In genomic region chr3:169861871-169862270, GRCh38 we compare ENCODE assay signal across 25 cellular contexts. TPM values are rescaled to one million over a fixed set of nuclear protein-coding genes. Genes with fewer than 3 reads are reported as not detected.
DNase-seq lines count a peak whose midpoint lies in the region; ATAC-seq, FAIRE-seq and TF ChIP-seq lines count a peak whose summit lies in the region.
"Had no signal": no experiment of that assay in that cellular context is flagged by ENCODE, and none has a peak within 500 bp of the region (broad histone marks: within the 10 kb centered on the region; RNA-seq: fewer than 3 reads in every experiment).

No MANE protein-coding gene starts in this region.

- no peaks in the 10 kb centered on the region for H3K9me3 Mint-ChIP-seq in osteocyte (ENCODE audit: unreplicated experiment)
- H3K9me3 Mint-ChIP-seq: CD4-positive, alpha-beta T cell had no signal

- H3K4me1 ChIP-seq in IMR-90 (ENCODE audit: control insufficient read depth, insufficient read depth, low read length) (no peaks in the 10 kb centered on the region), K562 (replicated peaks in 1 of 2; ENCODE audit: control insufficient read depth in 2 of 2, insufficient read depth in 2 of 2, low read length in 2 of 2) (no peaks in the 10 kb centered on the region; a peak in 1 of 5 replicates), iPS DF 6.9 (ENCODE audit: control insufficient read depth, insufficient read depth, low read length) (no peaks in the 10 kb centered on the region; the same call in 1 of the 2 replicates), trophoblast cell (ENCODE audit: control insufficient read depth in 1 of 2, insufficient read depth in 2 of 2, low read length in 2 of 2) (no peaks in the 10 kb centered on the region), gastroesophageal sphincter (peaks cover 0 to 4% (median 0%) of the 10 kb centered on the region in 3 donors), A673 (ENCODE audit: insufficient read depth, low read length, poor library complexity, severe bottlenecking) (no peaks in the 10 kb centered on the region)

- CTCF ChIA-PET in IMR-90 (lab: Yijun Ruan, JAX): no interaction called here
- CTCF ChIA-PET in K562 (lab: Yijun Ruan, JAX; ENCODE audit: low intra/inter-chr PET ratio): no interaction called here
- CTCF ChIA-PET in A673 (lab: Charles Lee): no interaction called here

- dilution Hi-C loops in IMR-90 (cut with HindIII; ENCODE audit: low sequenced_read_pairs, unreplicated experiment): no loop called here

- H2BK120ac ChIP-seq in IMR-90 (ENCODE audit: low read depth, low read length) (no peak overlapping the region), trophoblast cell (ENCODE audit: insufficient read depth, low read length, poor library complexity) (no peak overlapping the region)

- H3K4ac ChIP-seq in IMR-90 (ENCODE audit: low read depth, low read length) (no peak overlapping the region), trophoblast cell (ENCODE audit: low read depth, low read length) (no peak overlapping the region)

- H3K36me3 Mint-ChIP-seq in osteocyte (ENCODE audit: unreplicated experiment): no peaks in the 10 kb centered on the region

- no peaks in the 10 kb centered on the region for H3K79me2 ChIP-seq in K562 (ENCODE audit: control insufficient read depth, insufficient read depth, low read length)
- H3K79me2 ChIP-seq in trophoblast cell (ENCODE audit: control insufficient read depth, insufficient read depth, low read length, poor library complexity): no peaks in the 10 kb centered on the region

- H3K4me1 Mint-ChIP-seq in osteocyte (ENCODE audit: unreplicated experiment): peaks cover 2% of the 10 kb centered on the region

- no peak overlapping the region for H2BK12ac ChIP-seq in trophoblast cell (ENCODE audit: low read length)

- H3K9me3 ChIP-seq in IMR-90 (ENCODE audit: control insufficient read depth, insufficient read depth, low read length): no peaks in the 10 kb centered on the region
- H3K9me3 ChIP-seq in K562 (replicated peaks; ENCODE audit: control insufficient read depth, insufficient read depth, low read depth, low read length): no peaks in the 10 kb centered on the region
- no peaks in the 10 kb centered on the region for H3K9me3 ChIP-seq in iPS DF 6.9 (ENCODE audit: control insufficient read depth, insufficient read depth, low read length)
- H3K9me3 ChIP-seq in trophoblast cell (ENCODE audit: insufficient read depth, low read depth, low read length): no peaks in the 10 kb centered on the region
- H3K9me3 ChIP-seq in gastroesophageal sphincter: no peaks in the 10 kb centered on the region
- no peaks in the 10 kb centered on the region for H3K9me3 ChIP-seq in A673 (ENCODE audit: low read depth, low read length, poor library complexity, severe bottlenecking)
- H3K9me3 ChIP-seq: BLaER1, Peyer's patch, SJCRH30 had no signal

- H3K27ac Mint-ChIP-seq in osteocyte (ENCODE audit: unreplicated experiment): no peak overlapping the region
- H3K27ac Mint-ChIP-seq: CD4-positive, alpha-beta T cell had no signal

- no peak for DNase-seq in IMR-90
- no peak for DNase-seq in K562 (ENCODE audit: extremely low read depth in 1 of 4, low spot score in 3 of 4)
- peak; percentile 16 for DNase-seq in iPS DF 6.9 (ENCODE audit: low read depth, low spot score)
- peak; percentile 91 to 95 for DNase-seq in trophoblast cell
- DNase-seq in A673 (ENCODE audit: low spot score): no peak
- DNase-seq in osteocyte (ENCODE audit: extremely low spot score, unreplicated experiment): no peak
- DNase-seq: ACHN; CD4-positive, alpha-beta T cell; COR-L47; DMS79 treated with DMSO at 0.1 percent for 48 hours; GOT3; KBM-7; MM.1S; NCI-H1048; NCI-H1417 treated with DMSO at 0.1 percent for 48 hours; NCI-H187; NCI-H2107; NCI-H510A; NCI-H748 treated with DMSO at 0.1 percent for 48 hours; Peyer's patch; SJCRH30 had no signal

- no peak for ATAC-seq in IMR-90 (ENCODE audit: low read depth)
- ATAC-seq in K562: no peak
- no peak for ATAC-seq in GM18517 (IDR thresholded peaks at IDR 0.05; ENCODE audit: unreplicated experiment)
- no peak for ATAC-seq in gastroesophageal sphincter
- ATAC-seq: GM12878 had no signal

- H4K12ac ChIP-seq in trophoblast cell (ENCODE audit: low read depth, low read length): no peak overlapping the region

- H3K4me3 Mint-ChIP-seq in osteocyte (ENCODE audit: unreplicated experiment): no peak overlapping the region
- H3K4me3 Mint-ChIP-seq: CD4-positive, alpha-beta T cell had no signal

- no peak overlapping the region for H3K56ac ChIP-seq in IMR-90 (ENCODE audit: extremely low read depth, insufficient read depth, low read length)

- no peak overlapping the region for H4K5ac ChIP-seq in IMR-90 (ENCODE audit: low read depth, low read length)

- H4K20me1 ChIP-seq in IMR-90 (ENCODE audit: insufficient read depth, low read length) (no peaks in the 10 kb centered on the region), K562 (replicated peaks; ENCODE audit: control insufficient read depth, insufficient read depth, low read length) (no peaks in the 10 kb centered on the region)
- H4K20me1 ChIP-seq: BLaER1 had no signal

- H4K91ac ChIP-seq in IMR-90 (ENCODE audit: insufficient read depth, low read depth, low read length): no peak overlapping the region
- no peak overlapping the region for H4K91ac ChIP-seq in trophoblast cell (ENCODE audit: low read depth, low read length)

- H3K14ac ChIP-seq in IMR-90 (replicated peaks; ENCODE audit: low read depth, low read length) (no peak overlapping the region), trophoblast cell (ENCODE audit: low read length) (no peak overlapping the region)

- no peak overlapping the region for H3K9ac ChIP-seq in IMR-90 (ENCODE audit: low read depth, low read length)
- no peak overlapping the region for H3K9ac ChIP-seq in K562 (ENCODE audit: insufficient read depth in 1 of 2, low read depth in 2 of 2, low read length in 2 of 2)
- no peak overlapping the region for H3K9ac ChIP-seq in trophoblast cell (ENCODE audit: low read length)
- H3K9ac ChIP-seq: BLaER1 had no signal

- BruUV-seq in IMR-90 (replicated peaks; lab: Mats Ljungman, UMichigan) (no TSS peak), K562 (replicated peaks; lab: Mats Ljungman, UMichigan) (no TSS peak), A673 (replicated peaks; lab: Mats Ljungman, UMichigan) (no TSS peak)

- no peak overlapping the region for H2BK20ac ChIP-seq in IMR-90 (ENCODE audit: low read depth, low read length)

- no CpG with 5 or more reads among the region's 5 CpGs for WGBS in IMR-90 (ENCODE audit: extremely low coverage in 2 of 2, insufficient read length in 1 of 2), 2 experiments
- WGBS in K562 (ENCODE audit: insufficient coverage, low coverage, missing lambda C conversion rate): 36% methylated on average over 5 of the region's 5 CpGs
- no CpG with 5 or more reads among the region's 5 CpGs for whole genome bisulfite sequencing in iPS DF 6.9 (ENCODE audit: insufficient coverage, insufficient read length)
- WGBS in trophoblast cell (ENCODE audit: extremely low coverage, insufficient coverage, insufficient read length): no CpG with 5 or more reads among the region's 5 CpGs
- WGBS in gastroesophageal sphincter (ENCODE audit: low coverage in 1 of 2), 2 donors: 73 to 91% methylated on average over 2 to 3 of the region's 5 CpGs

- H3K4me2 ChIP-seq in IMR-90 (ENCODE audit: low read depth, low read length) (no peak overlapping the region), K562 (ENCODE audit: insufficient read depth, low read length) (no peak overlapping the region; the same call in 1 of the 2 replicates), trophoblast cell (ENCODE audit: low read length) (no peak overlapping the region)
- H3K4me2 ChIP-seq: BLaER1 had no signal

- intact Hi-C loops in IMR-90 (cut with micrococcal nuclease): loop anchor here (5.0 to 10.0 kb wide), 3 partner anchors 105 to 415 kb away; partner anchors contain the start of gene SEC62
- intact Hi-C loops in K562 (cut with micrococcal nuclease): loop anchor here (1.0 to 10.0 kb wide), 5 partner anchors 70 to 550 kb away; no protein-coding TSS in a partner anchor
- intact Hi-C loops in A673 (cut with micrococcal nuclease; ENCODE audit: unreplicated experiment): loop anchor here (5.0 to 10.0 kb wide), 2 partner anchors 183 to 550 kb away; no protein-coding TSS in a partner anchor

- no peaks in the 10 kb centered on the region for H3K79me1 ChIP-seq in IMR-90 (ENCODE audit: low read depth in 1 of 2, low read length in 2 of 2)
- no peaks in the 10 kb centered on the region for H3K79me1 ChIP-seq in trophoblast cell (ENCODE audit: low read length)

- H3K27ac ChIP-seq in IMR-90 (ENCODE audit: insufficient read depth, low read length) (no peak overlapping the region), K562 (ENCODE audit: extremely low read depth, low read depth, low read length) (no peak overlapping the region), iPS DF 6.9 (ENCODE audit: low read length) (no peak overlapping the region), trophoblast cell (ENCODE audit: low read depth, low read length) (no peak overlapping the region), gastroesophageal sphincter (no peak overlapping the region), A673 (ENCODE audit: low read depth, low read length, poor library complexity, severe bottlenecking) (no peak overlapping the region)
- H3K27ac ChIP-seq: BLaER1, Peyer's patch, SJCRH30 had no signal

- H2AK5ac ChIP-seq in IMR-90 (ENCODE audit: low read depth, low read length) (no peak overlapping the region), trophoblast cell (ENCODE audit: low read length) (no peak overlapping the region)

- no peak for TF ChIP-seq RAD21 in IMR-90 (IDR thresholded peaks at IDR 0.05; ENCODE audit: low read length)
- no peak for TF ChIP-seq RAD21 in K562 (CRISPR knock-in tag; conservative IDR thresholded peaks at IDR 0.05 in 1 of 2, IDR thresholded peaks at IDR 0.05 in 1 of 2)

- peaks cover 16% of the 10 kb centered on the region for H3K27me3 Mint-ChIP-seq in osteocyte (ENCODE audit: unreplicated experiment)

- H2AFZ ChIP-seq in IMR-90 (replicated peaks; ENCODE audit: low read length, poor library complexity) (peak overlapping the region; percentile 23), K562 (ENCODE audit: low read depth, low read length) (0 out of 2 replicates have a peak overlapping the region, but pooled peaks have one; percentile 10), trophoblast cell (ENCODE audit: insufficient read depth, low read length, poor library complexity) (no peak overlapping the region)

- no peak overlapping the region for H3K23ac ChIP-seq in IMR-90 (ENCODE audit: low read depth, low read length)
- no peak overlapping the region for H3K23ac ChIP-seq in trophoblast cell (ENCODE audit: low read length)

- no peaks in the 10 kb centered on the region for H3K9me1 ChIP-seq in IMR-90 (ENCODE audit: insufficient read depth, low read length)
- H3K9me1 ChIP-seq in K562 (ENCODE audit: control insufficient read depth, insufficient read depth, low read length): no peaks in the 10 kb centered on the region

- POLR2A ChIA-PET in IMR-90 (lab: Charles Lee; ENCODE audit: unreplicated experiment) (no interaction called here), K562 (lab: Yijun Ruan, JAX) (interaction anchor here (0.6 to 1.6 kb wide), 6 partner anchors 12 to 125 kb away, joined by 3 to 4 read pairs (median 3); no protein-coding TSS in a partner anchor), A673 (lab: Charles Lee; ENCODE audit: low non-redundant PET) (no interaction called here)

- H4K8ac ChIP-seq in IMR-90 (ENCODE audit: low read depth in 2 of 2, low read length in 2 of 2): no peak overlapping the region
- no peak overlapping the region for H4K8ac ChIP-seq in trophoblast cell (ENCODE audit: low read depth, low read length)

- no peak for TF ChIP-seq POLR2A in IMR-90 (IDR thresholded peaks at IDR 0.05; ENCODE audit: low read depth, low read length)
- TF ChIP-seq POLR2A in K562 (conservative IDR thresholded peaks at IDR 0.05): no peak
- no peak for TF ChIP-seq POLR2A in gastroesophageal sphincter (IDR thresholded peaks at IDR 0.05)

- no peak overlapping the region for H3K18ac ChIP-seq in IMR-90 (ENCODE audit: low read depth, low read length)
- H3K18ac ChIP-seq in trophoblast cell (ENCODE audit: low read length): no peak overlapping the region

- in situ Hi-C loops in IMR-90 (cut with MboI; ENCODE audit: low sequenced_read_pairs) (loop anchor here (10.0 kb wide), 1 partner anchor 193 kb away; no protein-coding TSS in a partner anchor), K562 (cut with MboI) (no loop called here)

- no peaks in the 10 kb centered on the region for H3K36me3 ChIP-seq in IMR-90 (ENCODE audit: control insufficient read depth, insufficient read depth, low read length)
- no peaks in the 10 kb centered on the region for H3K36me3 ChIP-seq in K562 (ENCODE audit: control insufficient read depth, insufficient read depth, low read length)
- H3K36me3 ChIP-seq in iPS DF 6.9 (ENCODE audit: control insufficient read depth, insufficient read depth, low read length): no peaks in the 10 kb centered on the region
- no peaks in the 10 kb centered on the region for H3K36me3 ChIP-seq in trophoblast cell (ENCODE audit: control insufficient read depth in 1 of 2, insufficient read depth in 2 of 2, low read length in 2 of 2)
- H3K36me3 ChIP-seq in gastroesophageal sphincter: no peaks in the 10 kb centered on the region
- H3K36me3 ChIP-seq in A673 (ENCODE audit: insufficient read depth, low read length, poor library complexity, severe bottlenecking): no peaks in the 10 kb centered on the region
- H3K36me3 ChIP-seq: BLaER1, SJCRH30 had no signal

- no peak for TF ChIP-seq CTCF in IMR-90 (conservative IDR thresholded peaks at IDR 0.05; ENCODE audit: low read depth, low read length)
- no peak for TF ChIP-seq CTCF in K562 (IDR thresholded peaks at IDR 0.05 in 2 of 3, conservative IDR thresholded peaks at IDR 0.05 in 1 of 3; ENCODE audit: insufficient read depth in 2 of 3, low read depth in 1 of 3, low read length in 3 of 3)
- TF ChIP-seq CTCF in gastroesophageal sphincter (IDR thresholded peaks at IDR 0.05): no peak
- TF ChIP-seq CTCF in A673 (conservative IDR thresholded peaks at IDR 0.05; ENCODE audit: low read depth, low read length): no peak
- TF ChIP-seq CTCF in osteocyte (IDR thresholded peaks at IDR 0.05): no peak

- H3K4me3 ChIP-seq in IMR-90 (ENCODE audit: insufficient read depth, low read depth, low read length) (no peak overlapping the region), K562 (no peak overlapping the region), iPS DF 6.9 (ENCODE audit: low read length) (no peak overlapping the region), trophoblast cell (ENCODE audit: low read depth, low read length) (no peak overlapping the region), gastroesophageal sphincter (no peak overlapping the region), A673 (ENCODE audit: low read depth, low read length, poor library complexity, severe bottlenecking) (no peak overlapping the region)
- H3K4me3 ChIP-seq: BLaER1, GM12878, Peyer's patch, SJCRH30 had no signal

- H3K27me3 ChIP-seq in IMR-90 (ENCODE audit: control insufficient read depth, insufficient read depth, low read length): peaks cover 7% of the 10 kb centered on the region
- peaks cover 0 to 2% of the 10 kb centered on the region in 2 experiments; a peak in 1 of 5 replicates for H3K27me3 ChIP-seq in K562 (ENCODE audit: control insufficient read depth in 2 of 2, insufficient read depth in 2 of 2, low read length in 2 of 2)
- no peaks in the 10 kb centered on the region for H3K27me3 ChIP-seq in iPS DF 6.9 (ENCODE audit: control insufficient read depth, insufficient read depth, low read length)
- no peaks in the 10 kb centered on the region for H3K27me3 ChIP-seq in trophoblast cell (ENCODE audit: insufficient read depth, low read length)
- H3K27me3 ChIP-seq in gastroesophageal sphincter: peaks cover 11% of the 10 kb centered on the region
- H3K27me3 ChIP-seq in A673 (replicated peaks; ENCODE audit: insufficient read depth, low read depth, low read length, poor library complexity): no peaks in the 10 kb centered on the region
- H3K27me3 ChIP-seq: BLaER1, Peyer's patch, SJCRH30 had no signal

- TF ChIP-seq EP300 in K562 (IDR thresholded peaks at IDR 0.05; ENCODE audit: low read length) (no peak), gastroesophageal sphincter (IDR thresholded peaks at IDR 0.05) (no peak)

- H2BK15ac ChIP-seq in IMR-90 (ENCODE audit: low read depth, low read length): no peak overlapping the region

- no peak overlapping the region for H2AK9ac ChIP-seq in IMR-90 (replicated peaks; ENCODE audit: low read depth, low read length, poor library complexity)

- no peak for FAIRE-seq in K562 (lab: Jason Lieb, UNC)
- FAIRE-seq: GM12878 had no signal

- H2BK5ac ChIP-seq in IMR-90 (ENCODE audit: low read depth, low read length, poor library complexity, severe bottlenecking) (no peak overlapping the region), trophoblast cell (ENCODE audit: low read depth, low read length, poor library complexity) (no peak overlapping the region)

RNA-seq across cellular contexts. Expression of gene LRRC31, which starts 7.9 kb away (rescaled TPM):
- total RNA-seq in IMR-90 (2012; rRNA removed): not detected in 2 replicates
- polyA plus RNA-seq in IMR-90 (2012; rRNA removed): not detected in 2 replicates
- polyA plus RNA-seq in IMR-90 (2012; cell fraction: cytosol; rRNA removed): not detected in 2 replicates
- not detected in 2 replicates for polyA plus RNA-seq in IMR-90 (2012; cell fraction: nucleus; rRNA removed; ENCODE audit: low replicate concordance)
- not detected in 2 replicates for total RNA-seq in K562 (2011; cell fraction: chromatin; rRNA removed; ENCODE audit: low replicate concordance)
- total RNA-seq in K562 (2011; cell fraction: nucleolus; rRNA removed): not detected in 2 replicates
- total RNA-seq in K562 (2011; cell fraction: nucleoplasm; rRNA removed): not detected in 2 replicates
- not detected in 2 replicates for total RNA-seq in K562 (2014; rRNA removed)
- total RNA-seq in K562 (2014; rRNA removed; fragmentation: Illumina TruSeq; extraction: Trizol): not detected in 2 replicates
- total RNA-seq in K562 (2015; rRNA removed; fragmentation: Illumina TruSeq; extraction: Trizol): not detected in 2 replicates
- total RNA-seq in K562 (2021): not detected in 2 replicates
- polyA plus RNA-seq in K562 (2011; rRNA removed): not detected in 2 replicates
- polyA plus RNA-seq in K562 (2011; cell fraction: cytosol; rRNA removed): not detected in 2 replicates
- polyA plus RNA-seq in K562 (2011; cell fraction: nucleus; rRNA removed): not detected in 2 replicates
- polyA plus RNA-seq in K562 (2012): not detected in 2 replicates
- polyA plus RNA-seq in K562 (2014; fragmentation: Illumina TruSeq; extraction: Trizol): not detected in 2 replicates
- polyA plus RNA-seq in K562 (2014; fragmentation: Nextera tagmentation; extraction: Ambion mirVana): not detected
- not detected in 2 replicates for polyA plus RNA-seq in K562 (2014; rRNA removed)
- not detected in 2 replicates for polyA minus RNA-seq in K562 (2011; rRNA and poly(A)+ RNA removed)
- not detected in 2 replicates for polyA minus RNA-seq in K562 (2011; cell fraction: cytosol; rRNA and poly(A)+ RNA removed)
- not detected in 2 replicates for polyA minus RNA-seq in K562 (2011; cell fraction: nucleus; rRNA and poly(A)+ RNA removed)
- not detected in 2 replicates for polyA plus RNA-seq in trophoblast cell (2013)
- total RNA-seq in gastroesophageal sphincter: under 1 TPM in 1 of 4 donors, not detected in 3; 0.35 TPM
- total RNA-seq in A673 (2021): not detected in 2 replicates
- not detected in 2 replicates for total RNA-seq in osteocyte
- total RNA-seq: CD4-positive, alpha-beta T cell; GM12878; SJCRH30 had no signal

RNA-seq across cellular contexts. Expression of gene LRRC34, which starts 49.2 kb away (rescaled TPM):
- 0.90 and 1.1 TPM in 2 replicates for total RNA-seq in IMR-90 (2012; rRNA removed)
- polyA plus RNA-seq in IMR-90 (2012; rRNA removed): 0.60 and 0.91 TPM in 2 replicates
- polyA plus RNA-seq in IMR-90 (2012; cell fraction: cytosol; rRNA removed): 0.10 and 0.15 TPM in 2 replicates
- polyA plus RNA-seq in IMR-90 (2012; cell fraction: nucleus; rRNA removed; ENCODE audit: low replicate concordance): 0.23 and 0.68 TPM in 2 replicates
- total RNA-seq in K562 (2011; cell fraction: chromatin; rRNA removed; ENCODE audit: low replicate concordance): not detected in 2 replicates
- total RNA-seq in K562 (2011; cell fraction: nucleolus; rRNA removed): not detected in 2 replicates
- total RNA-seq in K562 (2011; cell fraction: nucleoplasm; rRNA removed): not detected in 2 replicates
- total RNA-seq in K562 (2014; rRNA removed): not detected in 2 replicates
- total RNA-seq in K562 (2014; rRNA removed; fragmentation: Illumina TruSeq; extraction: Trizol): not detected in 2 replicates
- total RNA-seq in K562 (2015; rRNA removed; fragmentation: Illumina TruSeq; extraction: Trizol): not detected in 2 replicates
- not detected in 2 replicates for total RNA-seq in K562 (2021)
- polyA plus RNA-seq in K562 (2011; rRNA removed): not detected in 2 replicates
- not detected in 2 replicates for polyA plus RNA-seq in K562 (2011; cell fraction: cytosol; rRNA removed)
- not detected in 2 replicates for polyA plus RNA-seq in K562 (2011; cell fraction: nucleus; rRNA removed)
- polyA plus RNA-seq in K562 (2012): 0.07 and 0.22 TPM in 2 replicates
- polyA plus RNA-seq in K562 (2014; fragmentation: Illumina TruSeq; extraction: Trizol): not detected in 2 replicates
- polyA plus RNA-seq in K562 (2014; fragmentation: Nextera tagmentation; extraction: Ambion mirVana): under 1 TPM; 0.17 to 0.30 TPM
- polyA plus RNA-seq in K562 (2014; rRNA removed): not detected in 2 replicates
- polyA minus RNA-seq in K562 (2011; rRNA and poly(A)+ RNA removed): not detected in 2 replicates
- polyA minus RNA-seq in K562 (2011; cell fraction: cytosol; rRNA and poly(A)+ RNA removed): not detected in 2 replicates
- not detected in 2 replicates for polyA minus RNA-seq in K562 (2011; cell fraction: nucleus; rRNA and poly(A)+ RNA removed)
- 0.37 and 0.49 TPM in 2 replicates for polyA plus RNA-seq in trophoblast cell (2013)
- total RNA-seq in gastroesophageal sphincter: 1 to 10 TPM; 3.1 to 7.9 (median 5.9) TPM
- total RNA-seq in A673 (2021): 9.4 and 9.7 TPM in 2 replicates
- total RNA-seq in osteocyte: 1.5 and 2.0 TPM in 2 replicates

RNA-seq across cellular contexts. Expression of gene LRRIQ4, which starts 49.2 kb away (rescaled TPM):
- total RNA-seq in IMR-90 (2012; rRNA removed) (not detected in 2 replicates), K562 (2014; rRNA removed) (not detected in 2 replicates), K562 (2014; rRNA removed; fragmentation: Illumina TruSeq; extraction: Trizol) (not detected in 2 replicates), K562 (2015; rRNA removed; fragmentation: Illumina TruSeq; extraction: Trizol) (not detected in 2 replicates), K562 (2021) (not detected in 2 replicates), gastroesophageal sphincter (not detected), A673 (2021) (0.15 and 0.17 TPM in 2 replicates), osteocyte (not detected in 2 replicates)
- polyA plus RNA-seq in IMR-90 (2012; rRNA removed) (not detected in 2 replicates), K562 (2011; rRNA removed) (not detected in 2 replicates), K562 (2014; fragmentation: Illumina TruSeq; extraction: Trizol) (not detected in 2 replicates), K562 (2014; fragmentation: Nextera tagmentation; extraction: Ambion mirVana) (not detected), K562 (2014; rRNA removed) (not detected in 2 replicates)
- 0.02 TPM in 1 of 2 replicates, not detected in the other for polyA plus RNA-seq in IMR-90 (2012; cell fraction: cytosol; rRNA removed)
- not detected in 2 replicates for polyA plus RNA-seq in IMR-90 (2012; cell fraction: nucleus; rRNA removed; ENCODE audit: low replicate concordance)
- total RNA-seq in K562 (2011; cell fraction: chromatin; rRNA removed; ENCODE audit: low replicate concordance): not detected in 2 replicates
- total RNA-seq in K562 (2011; cell fraction: nucleolus; rRNA removed): not detected in 2 replicates
- not detected in 2 replicates for total RNA-seq in K562 (2011; cell fraction: nucleoplasm; rRNA removed)
- not detected in 2 replicates for polyA plus RNA-seq in K562 (2011; cell fraction: cytosol; rRNA removed)
- polyA plus RNA-seq in K562 (2011; cell fraction: nucleus; rRNA removed): not detected in 2 replicates
- polyA plus RNA-seq in K562 (2012): not detected in 2 replicates
- not detected in 2 replicates for polyA minus RNA-seq in K562 (2011; rRNA and poly(A)+ RNA removed)
- polyA minus RNA-seq in K562 (2011; cell fraction: cytosol; rRNA and poly(A)+ RNA removed): not detected in 2 replicates
- polyA minus RNA-seq in K562 (2011; cell fraction: nucleus; rRNA and poly(A)+ RNA removed): not detected in 2 replicates
- 0.03 TPM in 2 replicates for polyA plus RNA-seq in trophoblast cell (2013)
- total RNA-seq: CD4-positive, alpha-beta T cell; Peyer's patch had no signal

RNA-seq across cellular contexts. Expression of gene SAMD7, which starts 49.5 kb away (rescaled TPM):
- total RNA-seq in IMR-90 (2012; rRNA removed) (not detected in 2 replicates), K562 (2014; rRNA removed) (not detected in 2 replicates), K562 (2014; rRNA removed; fragmentation: Illumina TruSeq; extraction: Trizol) (not detected in 2 replicates), K562 (2015; rRNA removed; fragmentation: Illumina TruSeq; extraction: Trizol) (not detected in 2 replicates), K562 (2021) (not detected in 2 replicates), gastroesophageal sphincter (not detected), A673 (2021) (not detected in 2 replicates), osteocyte (not detected in 2 replicates)
- polyA plus RNA-seq in IMR-90 (2012; rRNA removed) (not detected in 2 replicates), K562 (2011; rRNA removed) (not detected in 2 replicates), K562 (2014; fragmentation: Illumina TruSeq; extraction: Trizol) (not detected in 2 replicates), K562 (2014; fragmentation: Nextera tagmentation; extraction: Ambion mirVana) (not detected), K562 (2014; rRNA removed) (not detected in 2 replicates)
- polyA plus RNA-seq in IMR-90 (2012; cell fraction: cytosol; rRNA removed): not detected in 2 replicates
- polyA plus RNA-seq in IMR-90 (2012; cell fraction: nucleus; rRNA removed; ENCODE audit: low replicate concordance): not detected in 2 replicates
- total RNA-seq in K562 (2011; cell fraction: chromatin; rRNA removed; ENCODE audit: low replicate concordance): not detected in 2 replicates
- not detected in 2 replicates for total RNA-seq in K562 (2011; cell fraction: nucleolus; rRNA removed)
- total RNA-seq in K562 (2011; cell fraction: nucleoplasm; rRNA removed): not detected in 2 replicates
- polyA plus RNA-seq in K562 (2011; cell fraction: cytosol; rRNA removed): not detected in 2 replicates
- polyA plus RNA-seq in K562 (2011; cell fraction: nucleus; rRNA removed): not detected in 2 replicates
- not detected in 2 replicates for polyA plus RNA-seq in K562 (2012)
- not detected in 2 replicates for polyA minus RNA-seq in K562 (2011; rRNA and poly(A)+ RNA removed)
- polyA minus RNA-seq in K562 (2011; cell fraction: cytosol; rRNA and poly(A)+ RNA removed): not detected in 2 replicates
- polyA minus RNA-seq in K562 (2011; cell fraction: nucleus; rRNA and poly(A)+ RNA removed): not detected in 2 replicates
- polyA plus RNA-seq in trophoblast cell (2013): not detected in 2 replicates
- total RNA-seq: CD4-positive, alpha-beta T cell; Peyer's patch; SJCRH30 had no signal

Comparison
In these comparisons a context has a peak if more than half of its experiments do, and no peak if none do; other contexts are left out.
1. DNase-seq: peak in iPS DF 6.9 (single experiment) and trophoblast cell (2 of 2); none in IMR-90 (single experiment), K562 (0 of 4), A673 (single experiment) and osteocyte (single experiment).